31 cellular contexts compared by ENCODE assay signal in genomic region chr11:61510980-61511373, GRCh38. TPM values are rescaled to one million over a fixed set of nuclear protein-coding genes. Genes with fewer than 3 reads are reported as not detected.
DNase-seq lines count a peak whose midpoint lies in the region; ATAC-seq and TF ChIP-seq lines count a peak whose summit lies in the region.
"Had no signal": no experiment of that assay in that cellular context is flagged by ENCODE, and none has a peak within 500 bp of the region (broad histone marks: within the 10 kb centered on the region; RNA-seq: fewer than 3 reads in every experiment).

No MANE protein-coding gene starts in this region.

- H3K4me1 ChIP-seq in right atrium auricular region (peaks cover 0 to 23% of the 10 kb centered on the region in 2 donors), parathyroid adenoma (peaks cover 25% of the 10 kb centered on the region), vagina (peaks cover 18% of the 10 kb centered on the region), Peyer's patch (peaks cover 0 to 50% (median 8%) of the 10 kb centered on the region in 4 donors)

- H2AFZ ChIP-seq in parathyroid adenoma = peak overlapping the region; percentile 19

- no peaks in the 10 kb centered on the region for H3K9me3 Mint-ChIP-seq in HFFc6
- H3K9me3 Mint-ChIP-seq: activated naive CD4-positive, alpha-beta T cell treated with anti-CD3 and anti-CD28 coated beads, Interleukin-2, amount 10 ng/mL, durations not matched to agents 7 days and 5 days; WTC11 had no signal

- H3K79me2 ChIP-seq in parathyroid adenoma = no peaks in the 10 kb centered on the region

- no peak for ATAC-seq in Right ventricle myocardium inferior
- ATAC-seq in HG03432 (IDR thresholded peaks at IDR 0.05; ENCODE audit: unreplicated experiment) = no peak
- ATAC-seq: activated CD8-positive, alpha-beta memory T cell treated with anti-CD3 and anti-CD28 coated beads, Interleukin-2, amount 10 ng/mL, durations not matched to agents 7 days and 5 days; gastroesophageal sphincter; left lobe of liver; PC-3; WTC11 had no signal

- DNase-seq in Right ventricle myocardium inferior (ENCODE audit: missing footprints) (peak; percentile 21), right atrium auricular region (ENCODE audit: low spot score) (no peak), vagina (ENCODE audit: extremely low spot score in 2 of 2) (no peak), Peyer's patch (no peak), HFFc6 (no peak)
- DNase-seq: activated CD4-positive, alpha-beta T cell treated with anti-CD3 and anti-CD28 coated beads, Interleukin-2, amount 50 U/mL, for 1 hour; activated CD8-positive, alpha-beta memory T cell treated with anti-CD3 and anti-CD28 coated beads, Interleukin-2, amount 10 ng/mL, durations not matched to agents 7 days and 5 days; activated naive CD4-positive, alpha-beta T cell treated with anti-CD3 and anti-CD28 coated beads, Interleukin-2, amount 10 ng/mL, durations not matched to agents 7 days and 5 days; dermis blood vessel endothelial cell; IMR-90; mesendoderm; NCI-H1048; NCI-H187; NCI-H526; NK-92 treated with Interleukin-12 subunit alpha and Interleukin-12 subunit beta, amount 100 ng/mL, for 24 hours; PC-3; SHP77 treated with DMSO at 0.1 percent for 48 hours; spleen; stimulated activated CD4-positive, alpha-beta T cell treated with anti-CD3 and anti-CD28 coated beads, Interleukin-4, amount 100 ng/mL, for 1 hour; substantia nigra had no signal

- H3K27me3 ChIP-seq in right atrium auricular region = peaks cover 7 to 19% of the 10 kb centered on the region in 2 donors
- H3K27me3 ChIP-seq in parathyroid adenoma (ENCODE audit: control insufficient read depth, insufficient read depth, low read length) = no peaks in the 10 kb centered on the region
- peaks cover 8% of the 10 kb centered on the region for H3K27me3 ChIP-seq in vagina
- peaks cover 0 to 10% of the 10 kb centered on the region in 2 donors for H3K27me3 ChIP-seq in Peyer's patch

- H3K4me3 Mint-ChIP-seq in HFFc6 = no peak overlapping the region
- H3K4me3 Mint-ChIP-seq: activated CD8-positive, alpha-beta memory T cell treated with anti-CD3 and anti-CD28 coated beads, Interleukin-2, amount 10 ng/mL, durations not matched to agents 7 days and 5 days; activated naive CD4-positive, alpha-beta T cell treated with anti-CD3 and anti-CD28 coated beads, Interleukin-2, amount 10 ng/mL, durations not matched to agents 7 days and 5 days; WTC11 had no signal

- H3K9me3 ChIP-seq in right atrium auricular region (no peaks in the 10 kb centered on the region), parathyroid adenoma (ENCODE audit: control insufficient read depth, low read length) (no peaks in the 10 kb centered on the region), vagina (no peaks in the 10 kb centered on the region), Peyer's patch (no peaks in the 10 kb centered on the region)
- H3K9me3 ChIP-seq: ascending aorta, gastroesophageal sphincter, spleen had no signal

- TF ChIP-seq CTCF in right atrium auricular region (IDR thresholded peaks at IDR 0.05) = no peak
- no peak for TF ChIP-seq CTCF in parathyroid adenoma (IDR thresholded peaks at IDR 0.05)
- no peak for TF ChIP-seq CTCF in vagina (IDR thresholded peaks at IDR 0.05)
- no peak for TF ChIP-seq CTCF in Peyer's patch (IDR thresholded peaks at IDR 0.05)
- TF ChIP-seq CTCF in HFFc6 (IDR thresholded peaks at IDR 0.05) = no peak

- H3K36me3 ChIP-seq in right atrium auricular region (no peaks in the 10 kb centered on the region), parathyroid adenoma (ENCODE audit: control insufficient read depth, insufficient read depth, low read length) (no peaks in the 10 kb centered on the region), vagina (no peaks in the 10 kb centered on the region), Peyer's patch (no peaks in the 10 kb centered on the region)
- H3K36me3 ChIP-seq: ascending aorta, gastroesophageal sphincter, spleen had no signal

- H3K27ac ChIP-seq in right atrium auricular region (peak overlapping the region in 1 of 2 donors; percentile 39), cingulate gyrus (ENCODE audit: low read depth, low read length) (peak overlapping the region; percentile 67), parathyroid adenoma (peak overlapping the region; percentile 75), vagina (peak overlapping the region; percentile 71), Peyer's patch (peak overlapping the region in 1 of 4 donors; percentile 62)
- H3K27ac ChIP-seq: spleen had no signal

- H3K4me3 ChIP-seq in right atrium auricular region (no peak overlapping the region), parathyroid adenoma (ENCODE audit: low read depth, low read length) (no peak overlapping the region), vagina (no peak overlapping the region), Peyer's patch (no peak overlapping the region)
- H3K4me3 ChIP-seq: ascending aorta, gastroesophageal sphincter, spleen had no signal

- H3K9ac ChIP-seq in parathyroid adenoma = no peak overlapping the region

- H3K27ac Mint-ChIP-seq in HFFc6 = no peak overlapping the region
- H3K27ac Mint-ChIP-seq: activated CD8-positive, alpha-beta memory T cell treated with anti-CD3 and anti-CD28 coated beads, Interleukin-2, amount 10 ng/mL, durations not matched to agents 7 days and 5 days; activated naive CD4-positive, alpha-beta T cell treated with anti-CD3 and anti-CD28 coated beads, Interleukin-2, amount 10 ng/mL, durations not matched to agents 7 days and 5 days; WTC11 had no signal

- TF ChIP-seq POLR2A in vagina (IDR thresholded peaks at IDR 0.05) (no peak), Peyer's patch (IDR thresholded peaks at IDR 0.05) (no peak)

- intact Hi-C loops in Right ventricle myocardium inferior (cut with DNase I) (no loop called here), vagina (cut with DNase I) (loop anchor here (10.0 kb wide), 1 partner anchor 66 kb away; no protein-coding TSS in a partner anchor)

- H3K27me3 Mint-ChIP-seq in HFFc6 (ENCODE audit: insufficient read depth) = peaks cover 45% of the 10 kb centered on the region

- H3K4me1 Mint-ChIP-seq in HFFc6 (ENCODE audit: low read depth) = peaks cover 3% of the 10 kb centered on the region; the same call in 1 of the 2 replicates

- H3K36me3 Mint-ChIP-seq in HFFc6 (ENCODE audit: low read depth) = no peaks in the 10 kb centered on the region
- H3K36me3 Mint-ChIP-seq: activated CD8-positive, alpha-beta memory T cell treated with anti-CD3 and anti-CD28 coated beads, Interleukin-2, amount 10 ng/mL, durations not matched to agents 7 days and 5 days; activated naive CD4-positive, alpha-beta T cell treated with anti-CD3 and anti-CD28 coated beads, Interleukin-2, amount 10 ng/mL, durations not matched to agents 7 days and 5 days; WTC11 had no signal

- no peak overlapping the region for H3K4me2 ChIP-seq in parathyroid adenoma (ENCODE audit: low read length)

RNA-seq across cellular contexts. Expression of gene LRRC10B, which starts 2.4 kb away (rescaled TPM):
- total RNA-seq in Right ventricle myocardium inferior (0.60 TPM), right atrium auricular region (1 to 10 TPM in 1 of 2 donors, under 1 TPM in 1; 0.37 to 1.1 TPM), vagina (0.74 TPM), Peyer's patch (1 to 10 TPM in 1 of 4 donors, under 1 TPM in 1, not detected in 2; 0.35 to 2.5 TPM)
- total RNA-seq in HFFc6 (2021; fragmentation: NEBNext Ultra II Directional; extraction: Animal tissue kit (Norgen Biotek cat#: 25700)) = not detected
- total RNA-seq: A172, dermis blood vessel endothelial cell, endothelial cell of umbilical vein, H4, IMR-90, left lobe of liver, myocyte had no signal
